In genomic region chr1:174960362-174960761, GRCh38 we compare ENCODE assay signal across 1 cellular context.
TF ChIP-seq lines count a peak whose summit lies in the region.

No MANE protein-coding gene starts in this region.

TF ChIP-seq in K562, 482 proteins besides CTCF, POLR2A, EP300 and RAD21 (continued from another document):
- no peak for TF ChIP-seq AFF4 (CRISPR knock-in tag; IDR thresholded peaks at IDR 0.05)
- TF ChIP-seq HDAC1 (IDR thresholded peaks at IDR 0.05), result no peak
- no peak for TF ChIP-seq MYC (IDR thresholded peaks at IDR 0.05; ENCODE audit: low read depth, low read length)
- TF ChIP-seq MYC (CRISPR knock-in tag; IDR thresholded peaks at IDR 0.05; ENCODE audit: borderline replicate concordance, low read depth), result no peak
- TF ChIP-seq EZH2 (IDR thresholded peaks at IDR 0.05; ENCODE audit: borderline replicate concordance, low read depth, low read length), result no peak
- peak; percentile 91 for TF ChIP-seq CEBPB (tag; IDR thresholded peaks at IDR 0.05)
- TF ChIP-seq ZBTB43 (CRISPR knock-in tag; IDR thresholded peaks at IDR 0.05), result no peak
- no peak for TF ChIP-seq FOXJ2 (tag; IDR thresholded peaks at IDR 0.05)
- TF ChIP-seq YBX1 (IDR thresholded peaks at IDR 0.05), result no peak
- TF ChIP-seq ZNF316 (IDR thresholded peaks at IDR 0.05), result peak; percentile 59
- TF ChIP-seq DLX4 (CRISPR knock-in tag; IDR thresholded peaks at IDR 0.05), result no peak
- TF ChIP-seq PATZ1 (CRISPR knock-in tag; IDR thresholded peaks at IDR 0.05; ENCODE audit: borderline replicate concordance), result no peak
- no peak for TF ChIP-seq ZNF282 (CRISPR knock-in tag; IDR thresholded peaks at IDR 0.05)
- no peak for TF ChIP-seq GTF2E2 (tag; IDR thresholded peaks at IDR 0.05)
- TF ChIP-seq ZNF57 (CRISPR knock-in tag; IDR thresholded peaks at IDR 0.05), result no peak
- no peak for TF ChIP-seq TFAP4 (CRISPR knock-in tag; IDR thresholded peaks at IDR 0.05; ENCODE audit: borderline replicate concordance)
- TF ChIP-seq USF2 (CRISPR knock-in tag; IDR thresholded peaks at IDR 0.05), result no peak
- TF ChIP-seq ZHX1 (conservative IDR thresholded peaks at IDR 0.05; ENCODE audit: low read length), result no peak
- TF ChIP-seq ATF4 (CRISPR knock-in tag; IDR thresholded peaks at IDR 0.05), result no peak
- no peak for TF ChIP-seq CEBPG (CRISPR knock-in tag; IDR thresholded peaks at IDR 0.05)
- TF ChIP-seq CEBPG (tag; conservative IDR thresholded peaks at IDR 0.05 in 1 of 2, IDR thresholded peaks at IDR 0.05 in 1 of 2), result peak; percentile 57 to 88
- TF ChIP-seq NR2C1 (IDR thresholded peaks at IDR 0.05), result no peak
- no peak for TF ChIP-seq NR2C1 (tag; IDR thresholded peaks at IDR 0.05)
TF ChIP-seq in K562: peak in this region for 3.
